15 cellular contexts compared by ENCODE assay signal in the genomic region with DNA sequence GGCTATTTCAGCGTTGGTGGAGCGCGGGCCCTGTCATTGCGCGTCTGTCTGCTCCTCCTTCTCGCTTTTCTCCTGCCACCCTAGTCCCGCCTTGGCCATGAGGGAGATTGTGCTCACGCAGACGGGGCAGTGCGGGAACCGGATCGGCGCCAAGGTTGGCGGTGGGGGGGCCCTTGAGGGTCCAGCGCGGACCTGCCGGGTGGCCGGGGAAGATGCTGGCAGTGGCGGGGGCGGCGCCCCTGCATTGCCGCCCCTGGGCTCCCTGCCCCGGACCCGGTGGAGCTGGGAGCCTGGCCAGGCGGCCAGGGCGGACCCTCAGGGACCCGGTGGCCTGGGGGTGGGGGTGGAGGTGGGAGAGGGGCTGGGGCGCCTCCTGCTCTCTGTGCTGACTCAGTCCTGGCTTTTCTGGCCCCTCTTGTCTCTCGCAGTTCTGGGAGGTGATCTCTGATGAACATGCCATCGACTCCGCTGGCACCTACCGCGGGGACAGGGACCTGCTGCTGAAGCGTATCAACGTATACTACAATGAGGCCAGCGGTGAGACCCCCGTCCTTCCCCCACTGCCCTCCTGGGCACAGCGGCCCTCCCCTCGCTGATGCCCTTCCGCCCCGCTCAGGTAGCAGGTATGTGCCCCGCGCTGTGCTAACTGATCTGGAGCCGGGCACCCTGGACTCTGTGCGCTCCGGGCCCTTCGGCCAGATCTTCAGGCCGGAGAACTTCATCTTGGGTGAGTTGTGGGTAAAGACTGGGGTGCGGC. TPM values are rescaled to one million over a fixed set of nuclear protein-coding genes. Genes with fewer than 3 reads are reported as not detected.
A peak's percentile ranks its signal among the peaks of the same experiment; 100 is the strongest.
DNase-seq lines count a peak whose midpoint lies in the region; ATAC-seq and TF ChIP-seq lines count a peak whose summit lies in the region.
"Had no signal": no experiment of that assay in that cellular context is flagged by ENCODE, and none has a peak within 500 bp of the region (broad histone marks: within the 10 kb centered on the region; RNA-seq: fewer than 3 reads in every experiment).

No MANE protein-coding gene starts in this region.

- no peaks in the 10 kb centered on the region for H3K4me1 ChIP-seq in SK-N-SH (ENCODE audit: control insufficient read depth in 1 of 2, insufficient read depth in 2 of 2, low read depth in 1 of 2, low read length in 1 of 2)
- H3K4me1 ChIP-seq: Caco-2 had no signal

- no peak for TF ChIP-seq CTCF in SK-N-SH (IDR thresholded peaks at IDR 0.05)
- TF ChIP-seq CTCF in mesothelial cell of epicardium (IDR thresholded peaks at IDR 0.05; ENCODE audit: unreplicated experiment) = no peak
- TF ChIP-seq CTCF in HFFc6 (IDR thresholded peaks at IDR 0.05) = no peak

- CTCF ChIA-PET in SK-N-SH (lab: Yijun Ruan, JAX) = no interaction called here

- H4K20me1 ChIP-seq in SK-N-SH (ENCODE audit: insufficient read depth) = no peaks in the 10 kb centered on the region
- H4K20me1 ChIP-seq: BLaER1 had no signal

- no peak overlapping the region for H3K4me2 ChIP-seq in SK-N-SH
- H3K4me2 ChIP-seq: BLaER1 had no signal

- no peaks in the 10 kb centered on the region for H3K27me3 Mint-ChIP-seq in mesothelial cell of epicardium (ENCODE audit: low read depth)
- no peaks in the 10 kb centered on the region for H3K27me3 Mint-ChIP-seq in HFFc6 (ENCODE audit: insufficient read depth)

- no peaks in the 10 kb centered on the region for H3K36me3 ChIP-seq in SK-N-SH (replicated peaks in 1 of 2; ENCODE audit: control insufficient read depth in 1 of 2, insufficient read depth in 2 of 2, low read length in 1 of 2)
- H3K36me3 ChIP-seq: BLaER1 had no signal

- H3K27ac Mint-ChIP-seq in mesothelial cell of epicardium (peak overlapping the region; percentile 47), HFFc6 (no peak overlapping the region)
- H3K27ac Mint-ChIP-seq in stimulated activated effector memory CD8-positive, alpha-beta T cell treated with anti-CD3 and anti-CD28 coated beads, Interleukin-12 subunit alpha, Interleukin-12 subunit beta, amount 100 ng/mL, for 72 hours = no peak overlapping the region
- H3K27ac Mint-ChIP-seq: CD8-positive, alpha-beta memory T cell had no signal

- ATAC-seq in SK-N-SH treated with all-trans-retinoic acid at 6 μM for 48 hours = no peak
- ATAC-seq in stimulated activated effector memory CD8-positive, alpha-beta T cell treated with anti-CD3 and anti-CD28 coated beads, Interleukin-12 subunit alpha, Interleukin-12 subunit beta, amount 100 ng/mL, for 72 hours = peak; percentile 20

- H3K36me3 Mint-ChIP-seq in mesothelial cell of epicardium = no peaks in the 10 kb centered on the region
- no peaks in the 10 kb centered on the region for H3K36me3 Mint-ChIP-seq in stimulated activated effector memory CD8-positive, alpha-beta T cell treated with anti-CD3 and anti-CD28 coated beads, Interleukin-12 subunit alpha, Interleukin-12 subunit beta, amount 100 ng/mL, for 72 hours
- no peaks in the 10 kb centered on the region for H3K36me3 Mint-ChIP-seq in HFFc6 (ENCODE audit: low read depth)

- no peaks in the 10 kb centered on the region for H3K9me3 ChIP-seq in SK-N-SH
- H3K9me3 ChIP-seq: BLaER1, Caco-2 had no signal

- no peaks in the 10 kb centered on the region for H3K79me2 ChIP-seq in SK-N-SH (ENCODE audit: insufficient read depth)

- no peak for TF ChIP-seq EP300 in SK-N-SH (IDR thresholded peaks at IDR 0.05; ENCODE audit: borderline replicate concordance in 1 of 2, low read depth in 1 of 2, low read length in 1 of 2)

- no peak overlapping the region for H2AFZ ChIP-seq in SK-N-SH (ENCODE audit: low read depth)

- H3K27ac ChIP-seq in SK-N-SH (ENCODE audit: low read depth in 2 of 2, low read length in 1 of 2) = no peak overlapping the region
- H3K27ac ChIP-seq: 22Rv1, BLaER1 had no signal

- no peaks in the 10 kb centered on the region for H3K9me2 ChIP-seq in SK-N-SH

- no peaks in the 10 kb centered on the region for H3F3A ChIP-seq in SK-N-SH (replicated peaks; ENCODE audit: insufficient read depth)

- H3K4me1 Mint-ChIP-seq in mesothelial cell of epicardium (peaks cover 21% of the 10 kb centered on the region), HFFc6 (ENCODE audit: low read depth) (no peaks in the 10 kb centered on the region)
- no peaks in the 10 kb centered on the region for H3K4me1 Mint-ChIP-seq in stimulated activated effector memory CD8-positive, alpha-beta T cell treated with anti-CD3 and anti-CD28 coated beads, Interleukin-12 subunit alpha, Interleukin-12 subunit beta, amount 100 ng/mL, for 72 hours
- H3K4me1 Mint-ChIP-seq: CD8-positive, alpha-beta memory T cell had no signal

- 86% methylated on average over 33 of the region's 49 CpGs for WGBS in SK-N-SH (ENCODE audit: low lambda C conversion rate)

- H3K9me3 Mint-ChIP-seq in mesothelial cell of epicardium = peaks cover 2% of the 10 kb centered on the region
- peaks cover 2% of the 10 kb centered on the region for H3K9me3 Mint-ChIP-seq in stimulated activated effector memory CD8-positive, alpha-beta T cell treated with anti-CD3 and anti-CD28 coated beads, Interleukin-12 subunit alpha, Interleukin-12 subunit beta, amount 100 ng/mL, for 72 hours
- H3K9me3 Mint-ChIP-seq in HFFc6 = peaks cover 50% of the 10 kb centered on the region

- TF ChIP-seq RAD21 in SK-N-SH (IDR thresholded peaks at IDR 0.05; ENCODE audit: low read length) = no peak

- H3K27me3 ChIP-seq in SK-N-SH (ENCODE audit: insufficient read depth) = no peaks in the 10 kb centered on the region
- H3K27me3 ChIP-seq: BLaER1 had no signal

- POLR2A ChIA-PET in SK-N-SH (lab: Yijun Ruan, JAX) = no interaction called here

- no peak overlapping the region for H3K4me3 ChIP-seq in SK-N-SH (ENCODE audit: low read depth in 2 of 2, low read length in 1 of 2)
- H3K4me3 ChIP-seq: BLaER1 had no signal

- DNase-seq in SK-N-SH (peak; percentile 24), mesothelial cell of epicardium (ENCODE audit: low spot score in 2 of 2, unreplicated experiment in 2 of 2) (no peak), hepatic stellate cell (ENCODE audit: low spot score) (no peak), HFFc6 (no peak)
- peak in 1 of 2 donors; percentile 36 for DNase-seq in stimulated activated effector memory CD8-positive, alpha-beta T cell treated with anti-CD3 and anti-CD28 coated beads, Interleukin-12 subunit alpha, Interleukin-12 subunit beta, amount 100 ng/mL, for 72 hours (ENCODE audit: low spot score in 2 of 2)
- no peak for DNase-seq in activated CD4-positive, alpha-beta T cell treated with anti-CD3 and anti-CD28 coated beads, Interleukin-2, amount 50 U/mL, for 48 hours
- DNase-seq: AML-193; Caco-2; CD8-positive, alpha-beta memory T cell; DMS53; GF-D8 had no signal

- no peak overlapping the region for H3K9ac ChIP-seq in SK-N-SH
- H3K9ac ChIP-seq: BLaER1 had no signal

- H3K4me3 Mint-ChIP-seq in mesothelial cell of epicardium (no peak overlapping the region), HFFc6 (no peak overlapping the region)
- H3K4me3 Mint-ChIP-seq in stimulated activated effector memory CD8-positive, alpha-beta T cell treated with anti-CD3 and anti-CD28 coated beads, Interleukin-12 subunit alpha, Interleukin-12 subunit beta, amount 100 ng/mL, for 72 hours = no peak overlapping the region
- H3K4me3 Mint-ChIP-seq: CD8-positive, alpha-beta memory T cell had no signal

TF ChIP-seq in SK-N-SH, 30 proteins besides CTCF, POLR2A, EP300 and RAD21 (continues in another document):
- TF ChIP-seq SMC3 (IDR thresholded peaks at IDR 0.05; ENCODE audit: low read depth, low read length) (no peak), MEF2A (IDR thresholded peaks at IDR 0.05; ENCODE audit: borderline replicate concordance, low read depth) (no peak), ZBTB33 (IDR thresholded peaks at IDR 0.05; ENCODE audit: borderline replicate concordance, low read depth) (no peak), NFIC (IDR thresholded peaks at IDR 0.05; ENCODE audit: borderline replicate concordance) (no peak)

TF ChIP-seq in SK-N-SH treated with all-trans-retinoic acid at 6 μM for 48 hours, 23 proteins besides CTCF, POLR2A, EP300 and RAD21:
- TF ChIP-seq CREB5 (CRISPR knock-in tag; IDR thresholded peaks at IDR 0.05; ENCODE audit: low read depth) (no peak), SNAI2 (CRISPR knock-in tag; IDR thresholded peaks at IDR 0.05) (no peak), CSRNP3 (CRISPR knock-in tag; IDR thresholded peaks at IDR 0.05) (no peak)
TF ChIP-seq in SK-N-SH treated with all-trans-retinoic acid at 6 μM for 48 hours: peak in this region for 0.

RNA-seq across cellular contexts. Expression of gene MAP1LC3C, which starts 58.3 kb away (rescaled TPM):
- 0.06 and 0.20 TPM in 2 replicates for polyA plus RNA-seq in SK-N-SH (2012; rRNA removed)
- polyA plus RNA-seq in SK-N-SH (2012; cell fraction: cytosol; rRNA removed) = 0.08 and 0.12 TPM in 2 replicates
- polyA plus RNA-seq in SK-N-SH (2012; cell fraction: nucleus; rRNA removed) = 0.13 TPM in 1 of 2 replicates, not detected in the other
- 0.42 to 0.77 TPM in 2 of 3 replicates, not detected in the other for total RNA-seq in mesothelial cell of epicardium
- total RNA-seq in HFFc6 (2021; fragmentation: NEBNext Ultra II Directional; extraction: Animal tissue kit (Norgen Biotek cat#: 25700)) = not detected
- total RNA-seq: A673; CD8-positive, alpha-beta memory T cell had no signal
- polyA plus RNA-seq: CD8-positive, alpha-beta memory T cell had no signal
